ENCODE assay signal across 28 cellular contexts in the genomic region with DNA sequence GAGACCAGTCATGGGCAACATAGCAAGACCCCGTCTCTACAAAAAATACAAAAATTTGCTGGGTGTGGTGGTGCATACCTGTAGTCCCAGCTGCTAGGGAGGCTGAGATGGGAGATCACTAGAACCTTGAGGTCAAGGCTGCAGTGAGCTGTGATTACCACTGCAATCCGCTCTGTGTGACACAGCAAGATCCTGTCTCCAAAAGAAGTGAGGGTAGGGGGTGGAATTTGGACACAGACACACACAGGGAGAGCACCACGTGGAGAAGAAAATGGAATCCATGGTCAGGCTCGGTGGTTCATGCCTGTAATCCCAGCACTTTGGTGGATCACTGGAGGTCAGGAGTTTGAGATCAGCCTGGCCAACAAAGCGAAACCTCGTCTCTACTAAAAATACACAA. TPM values are rescaled to one million over a fixed set of nuclear protein-coding genes. Genes with fewer than 3 reads are reported as not detected.
"Had no signal": no experiment of that assay in that cellular context is flagged by ENCODE, and none has a peak within 500 bp of the region (broad histone marks: within the 10 kb centered on the region; RNA-seq: fewer than 3 reads in every experiment).

No MANE protein-coding gene starts in this region.

- ATAC-seq: activated CD8-positive, alpha-beta memory T cell treated with anti-CD3 and anti-CD28 coated beads, Interleukin-2, amount 10 ng/mL, durations not matched to agents 7 days and 5 days; activated T-helper 17 cell treated with anti-CD3 and anti-CD28 coated beads, Interleukin-2, amount 50 U/mL, for 72 hours; T-cell had no signal

- H3K4me3 Mint-ChIP-seq: activated B cell treated with CpG ODN at 0.5 μM for 24 hours; activated CD4-positive, alpha-beta T cell treated with anti-CD3 and anti-CD28 coated beads, Interleukin-2, amount 10 ng/mL, durations not matched to agents 24 days and 14 days; activated CD8-positive, alpha-beta memory T cell treated with anti-CD3 and anti-CD28 coated beads, Interleukin-2, amount 10 ng/mL, durations not matched to agents 7 days and 5 days; activated naive CD4-positive, alpha-beta T cell treated with anti-CD3 and anti-CD28 coated beads for 36 hours; activated naive CD8-positive, alpha-beta T cell; activated T-helper 17 cell treated with anti-CD3 and anti-CD28 coated beads, Interleukin-2, amount 50 U/mL, for 72 hours had no signal

- DNase-seq: activated B cell treated with CpG ODN at 0.5 μM for 24 hours; activated CD4-positive, alpha-beta T cell treated with anti-CD3 and anti-CD28 coated beads for 1 hour; activated CD4-positive, alpha-beta T cell treated with anti-CD3 and anti-CD28 coated beads, Interleukin-2, amount 10 ng/mL, durations not matched to agents 24 days and 14 days; activated CD4-positive, alpha-beta T cell treated with anti-CD3 and anti-CD28 coated beads, Interleukin-2, amount 50 U/mL, for 48 hours; activated CD8-positive, alpha-beta memory T cell treated with anti-CD3 and anti-CD28 coated beads, Interleukin-2, amount 10 ng/mL, durations not matched to agents 7 days and 5 days; activated gamma-delta T cell; activated naive CD4-positive, alpha-beta T cell treated with anti-CD3 and anti-CD28 coated beads for 36 hours; activated T-cell treated with anti-CD3 and anti-CD28 coated beads, Interleukin-2, amount 50 U/mL, for 48 hours; brain microvascular endothelial cell; Kasumi-1; NCI-H1105; NCI-H1436; NCI-H1694 treated with DMSO at 0.1 percent for 48 hours; NCI-H2029 treated with DMSO at 0.1 percent for 48 hours; NCI-H345; NCI-H510A; NCI-H526 treated with DMSO at 0.1 percent for 48 hours; NCI-H82; Peyer's patch; SHP77 treated with DMSO at 0.1 percent for 48 hours; T-cell; T-helper 2 cell; T1000 had no signal

- H3K4me3 ChIP-seq: cardiac muscle cell, Peyer's patch, SK-N-MC had no signal

- H3K36me3 ChIP-seq: brain microvascular endothelial cell, cardiac muscle cell, Peyer's patch had no signal

- H3K9me3 ChIP-seq: Peyer's patch had no signal

- H3K27me3 Mint-ChIP-seq: activated B cell treated with CpG ODN at 0.5 μM for 24 hours; activated CD4-positive, alpha-beta T cell treated with anti-CD3 and anti-CD28 coated beads, Interleukin-2, amount 10 ng/mL, durations not matched to agents 24 days and 14 days; activated CD8-positive, alpha-beta memory T cell treated with anti-CD3 and anti-CD28 coated beads, Interleukin-2, amount 10 ng/mL, durations not matched to agents 7 days and 5 days; activated naive CD8-positive, alpha-beta T cell had no signal

- H3K36me3 Mint-ChIP-seq: T-cell had no signal

- H3K27ac Mint-ChIP-seq: activated B cell treated with CpG ODN at 0.5 μM for 24 hours; activated CD4-positive, alpha-beta T cell treated with anti-CD3 and anti-CD28 coated beads, Interleukin-2, amount 10 ng/mL, durations not matched to agents 24 days and 14 days; activated CD8-positive, alpha-beta memory T cell treated with anti-CD3 and anti-CD28 coated beads, Interleukin-2, amount 10 ng/mL, durations not matched to agents 7 days and 5 days; activated naive CD4-positive, alpha-beta T cell treated with anti-CD3 and anti-CD28 coated beads for 36 hours; activated naive CD8-positive, alpha-beta T cell; activated T-helper 17 cell treated with anti-CD3 and anti-CD28 coated beads, Interleukin-2, amount 50 U/mL, for 72 hours; T-cell had no signal

- H3K9me3 Mint-ChIP-seq: activated naive CD4-positive, alpha-beta T cell treated with anti-CD3 and anti-CD28 coated beads for 36 hours; activated T-helper 17 cell treated with anti-CD3 and anti-CD28 coated beads, Interleukin-2, amount 50 U/mL, for 72 hours; T-cell had no signal

- H3K27me3 ChIP-seq: brain microvascular endothelial cell, Peyer's patch had no signal

- H3K27ac ChIP-seq: brain microvascular endothelial cell, cardiac muscle cell, Peyer's patch, SK-N-MC had no signal

RNA-seq across cellular contexts. Expression of gene CD70, which starts 51.4 kb away (rescaled TPM):
- total RNA-seq: cardiac muscle cell, Peyer's patch had no signal

RNA-seq across cellular contexts. Expression of gene DENND1C, which starts 57.9 kb away (rescaled TPM):
- total RNA-seq: M059J had no signal
